12 cellular contexts compared by ENCODE assay signal in the genomic region with DNA sequence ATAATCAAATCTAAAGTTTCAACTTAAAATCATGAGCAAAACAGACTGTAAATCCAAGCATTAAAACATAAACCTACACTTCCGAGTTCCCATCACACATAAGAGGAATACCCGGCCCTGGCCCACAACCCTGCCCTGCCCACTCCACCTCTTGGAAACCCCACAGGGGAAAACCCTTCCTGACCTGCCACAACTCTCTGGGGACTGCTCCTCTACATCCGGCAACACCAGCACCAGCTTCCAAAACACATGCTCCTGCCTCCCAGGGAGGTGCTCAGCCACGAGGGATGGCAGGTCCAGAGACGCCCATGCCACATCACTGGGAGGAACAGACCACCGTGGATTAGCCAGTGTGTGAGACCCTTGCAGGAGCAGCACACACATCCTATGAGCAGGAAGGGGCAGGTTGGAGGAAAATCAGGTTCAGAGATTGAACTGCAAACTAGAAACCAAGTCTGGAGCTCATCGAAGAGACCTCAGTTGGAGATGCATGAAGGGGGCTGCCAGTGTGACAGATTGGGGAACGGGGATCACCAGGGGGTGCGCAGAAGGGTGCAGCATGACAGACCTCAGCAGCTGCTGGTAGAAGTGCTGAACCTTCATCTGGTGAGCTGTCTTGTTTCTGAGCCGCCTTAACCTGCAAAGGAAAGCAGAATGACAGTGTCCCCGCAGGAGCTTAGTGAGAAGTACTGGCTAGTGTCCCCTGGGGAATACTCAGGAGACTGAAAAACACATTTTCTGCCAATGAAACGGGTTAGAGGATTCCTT. TPM values are rescaled to one million over a fixed set of nuclear protein-coding genes. Genes with fewer than 3 reads are reported as not detected.
A peak's percentile ranks its signal among the peaks of the same experiment; 100 is the strongest.
DNase-seq lines count a peak whose midpoint lies in the region; ATAC-seq, FAIRE-seq and TF ChIP-seq lines count a peak whose summit lies in the region.
"Had no signal": no experiment of that assay in that cellular context is flagged by ENCODE, and none has a peak within 500 bp of the region (broad histone marks: within the 10 kb centered on the region; RNA-seq: fewer than 3 reads in every experiment).

No MANE protein-coding gene starts in this region.

- no peaks in the 10 kb centered on the region for H3K9me2 ChIP-seq in Loucy (replicated peaks; ENCODE audit: low read depth, low read length)

- peaks cover 10% of the 10 kb centered on the region for H3F3A ChIP-seq in Loucy (ENCODE audit: low read depth)

- no peaks in the 10 kb centered on the region for H3K9me3 ChIP-seq in Loucy (ENCODE audit: insufficient read depth, low read depth, low read length)

- no peaks in the 10 kb centered on the region for H3K36me3 Mint-ChIP-seq in glutamatergic neuron (ENCODE audit: unreplicated experiment)
- peaks cover 56% of the 10 kb centered on the region for H3K36me3 Mint-ChIP-seq in Calu3 (ENCODE audit: insufficient read depth, unreplicated experiment)

- H2AFZ ChIP-seq in Loucy (ENCODE audit: low read length): no peak overlapping the region

- H3K4me3 Mint-ChIP-seq in glutamatergic neuron (ENCODE audit: unreplicated experiment) (no peak overlapping the region), Calu3 (ENCODE audit: low read depth, unreplicated experiment) (no peak overlapping the region)

- BruUV-seq in Calu3 (replicated peaks; lab: Mats Ljungman, UMichigan): no TSS peak

- no peak for TF ChIP-seq CTCF in GM06990 (IDR thresholded peaks at IDR 0.05; ENCODE audit: insufficient read depth, low read length, poor library complexity, severe bottlenecking)
- no peak for TF ChIP-seq CTCF in Loucy (conservative IDR thresholded peaks at IDR 0.05; ENCODE audit: low read length)
- TF ChIP-seq CTCF in glutamatergic neuron (IDR thresholded peaks at IDR 0.05; ENCODE audit: partially characterized antibody, unreplicated experiment): no peak
- no peak for TF ChIP-seq CTCF in Calu3 (IDR thresholded peaks at IDR 0.05; ENCODE audit: unreplicated experiment)

- H3K9ac ChIP-seq in Loucy (ENCODE audit: low read depth, low read length, poor library complexity, severe bottlenecking): peak overlapping the region; percentile 80

- H3K4me3 ChIP-seq in GM06990 (replicated peaks; ENCODE audit: low read depth, low read length): no peak overlapping the region
- peak overlapping the region; percentile 68 for H3K4me3 ChIP-seq in Loucy (ENCODE audit: low read length, poor library complexity, severe bottlenecking)

- peak overlapping the region; percentile 50 for H3K27ac Mint-ChIP-seq in glutamatergic neuron (ENCODE audit: unreplicated experiment)
- no peak overlapping the region for H3K27ac Mint-ChIP-seq in Calu3 (ENCODE audit: unreplicated experiment)

- CTCF ChIA-PET in Calu3 (lab: Charles Lee): no interaction called here

- no peak for ATAC-seq in HG03039 (IDR thresholded peaks at IDR 0.05; ENCODE audit: unreplicated experiment)

- H3K4me1 ChIP-seq in Loucy (ENCODE audit: insufficient read depth, low read length, poor library complexity, severe bottlenecking): peaks cover 48% of the 10 kb centered on the region

- peak overlapping the region; percentile 97 for H3K4me2 ChIP-seq in Loucy (ENCODE audit: low read depth, low read length, poor library complexity, severe bottlenecking)

- H3K27me3 ChIP-seq in GM06990 (replicated peaks; ENCODE audit: control insufficient read depth, insufficient read depth, low read length) (no peaks in the 10 kb centered on the region), Loucy (ENCODE audit: insufficient read depth, low read length, poor library complexity, severe bottlenecking) (no peaks in the 10 kb centered on the region)

- peaks cover 45% of the 10 kb centered on the region for H3K36me3 ChIP-seq in GM06990 (ENCODE audit: control insufficient read depth, insufficient read depth, low read length)
- peaks cover 71% of the 10 kb centered on the region; the same call in 1 of the 2 replicates for H3K36me3 ChIP-seq in Loucy (ENCODE audit: insufficient read depth, low read length)

- no peaks in the 10 kb centered on the region for H4K20me1 ChIP-seq in Loucy (ENCODE audit: insufficient read depth, low read length, poor library complexity, severe bottlenecking)

- DNase-seq in GM06990 (ENCODE audit: extremely low read depth, insufficient read length): peak; percentile 45
- DNase-seq in GM19239 (ENCODE audit: insufficient read length, low spot score): peak; percentile 66
- no peak for DNase-seq in glutamatergic neuron
- no peak for DNase-seq in Calu3
- DNase-seq in NCI-H1930 (lab: John Stamatoyannopoulos, UW): no peak
- DNase-seq in iPS-NIHi7 (ENCODE audit: extremely low spot score): no peak
- DNase-seq: DMS79 treated with DMSO at 0.1 percent for 48 hours, head of caudate nucleus, NCI-H510A treated with DMSO at 0.1 percent for 48 hours, right cardiac atrium had no signal

- peaks cover 17% of the 10 kb centered on the region for H3K4me1 Mint-ChIP-seq in glutamatergic neuron (ENCODE audit: low read depth, unreplicated experiment)
- H3K4me1 Mint-ChIP-seq in Calu3 (ENCODE audit: low read depth, unreplicated experiment): no peaks in the 10 kb centered on the region

- H3K27me3 Mint-ChIP-seq in glutamatergic neuron (ENCODE audit: unreplicated experiment) (peaks cover 9% of the 10 kb centered on the region), Calu3 (ENCODE audit: unreplicated experiment) (no peaks in the 10 kb centered on the region)

- intact Hi-C loops in Calu3 (cut with micrococcal nuclease; ENCODE audit: unreplicated experiment): no loop called here

- H3K9me3 Mint-ChIP-seq in glutamatergic neuron (ENCODE audit: unreplicated experiment): peaks cover 2% of the 10 kb centered on the region
- H3K9me3 Mint-ChIP-seq in Calu3 (ENCODE audit: low read depth, unreplicated experiment): no peaks in the 10 kb centered on the region

- FAIRE-seq in GM19239 (lab: Jason Lieb, UNC): no peak

- H3K79me2 ChIP-seq in Loucy (ENCODE audit: insufficient read depth, low read length): no peaks in the 10 kb centered on the region

RNA-seq across cellular contexts. Expression of a gene that starts 25.8 kb away (rescaled TPM):
- total RNA-seq in glutamatergic neuron (ENCODE audit: unreplicated experiment): 390 TPM
- total RNA-seq in Calu3 (2022): 53.3 and 55.1 TPM in 2 replicates

RNA-seq across cellular contexts. Expression of a gene that starts 31.0 kb away (rescaled TPM):
- total RNA-seq in glutamatergic neuron (ENCODE audit: unreplicated experiment): 121 TPM
- total RNA-seq in Calu3 (2022): 64.1 and 66.5 TPM in 2 replicates

RNA-seq across cellular contexts. Expression of a gene that starts 31.8 kb away (rescaled TPM):
- 19.6 TPM for total RNA-seq in glutamatergic neuron (ENCODE audit: unreplicated experiment)
- total RNA-seq in Calu3 (2022): 10.4 and 11.3 TPM in 2 replicates

Comparison
In these comparisons a context has a peak if more than half of its experiments do, and no peak if none do; other contexts are left out.
1. DNase-seq: peak in GM06990 (single experiment) and GM19239 (single experiment); none in glutamatergic neuron (single experiment), Calu3 (single experiment), NCI-H1930 (0 of 2) and iPS-NIHi7 (single experiment).